Comparison of ENCODE assay signal across 14 cellular contexts in genomic region chr13:79496188-79496587, GRCh38. TPM values are rescaled to one million over a fixed set of nuclear protein-coding genes. Genes with fewer than 3 reads are reported as not detected.
DNase-seq lines count a peak whose midpoint lies in the region; ATAC-seq and TF ChIP-seq lines count a peak whose summit lies in the region.
"Had no signal": no experiment of that assay in that cellular context is flagged by ENCODE, and none has a peak within 500 bp of the region (broad histone marks: within the 10 kb centered on the region; RNA-seq: fewer than 3 reads in every experiment).

No MANE protein-coding gene starts in this region.

- DNase-seq in activated T-cell treated with anti-CD3 and anti-CD28 coated beads, Interleukin-2, amount 50 U/mL, for 4 hours, result no peak
- no peak for DNase-seq in activated T-cell treated with anti-CD3 and anti-CD28 coated beads, Interleukin-2, amount 50 U/mL, for 1 hour
- DNase-seq in activated CD8-positive, alpha-beta T cell treated with anti-CD3 and anti-CD28 coated beads for 36 hours, result no peak
- DNase-seq in H7 (no peak), PC-9 (no peak), kidney glomerular epithelial cell (lab: John Stamatoyannopoulos, UW) (no peak)
- DNase-seq: amniotic stem cell, cortex of kidney, NCI-H69, pancreas, Right ventricle myocardium superior, transverse colon had no signal

- H3K27me3 Mint-ChIP-seq in activated T-cell treated with anti-CD3 and anti-CD28 coated beads, Interleukin-2, amount 50 U/mL, for 4 hours (ENCODE audit: low read depth), result no peaks in the 10 kb centered on the region
- no peaks in the 10 kb centered on the region for H3K27me3 Mint-ChIP-seq in activated CD8-positive, alpha-beta T cell treated with anti-CD3 and anti-CD28 coated beads for 36 hours

- H3K4me3 ChIP-seq in H7 (ENCODE audit: insufficient read depth, low read depth, low read length) (no peak overlapping the region), PC-9 (no peak overlapping the region)
- H3K4me3 ChIP-seq: pancreas, transverse colon had no signal

- no peak for ATAC-seq in activated T-cell treated with anti-CD3 and anti-CD28 coated beads, Interleukin-2, amount 50 U/mL, for 4 hours
- ATAC-seq in HG02642 (IDR thresholded peaks at IDR 0.05; ENCODE audit: poor library complexity, unreplicated experiment) (peak; percentile 83), HG03342 (IDR thresholded peaks at IDR 0.05; ENCODE audit: unreplicated experiment) (peak; percentile 67)
- ATAC-seq in activated CD8-positive, alpha-beta T cell treated with anti-CD3 and anti-CD28 coated beads for 36 hours, result no peak
- ATAC-seq: pancreas had no signal

- peaks cover 25% of the 10 kb centered on the region for H3K36me3 Mint-ChIP-seq in activated T-cell treated with anti-CD3 and anti-CD28 coated beads, Interleukin-2, amount 50 U/mL, for 4 hours (ENCODE audit: insufficient read depth)
- peaks cover 24% of the 10 kb centered on the region for H3K36me3 Mint-ChIP-seq in activated CD8-positive, alpha-beta T cell treated with anti-CD3 and anti-CD28 coated beads for 36 hours (ENCODE audit: low read depth)

- H3K36me3 ChIP-seq in H7 (replicated peaks; ENCODE audit: control insufficient read depth, insufficient read depth, low read length) (no peaks in the 10 kb centered on the region), PC-9 (ENCODE audit: low read depth) (peaks cover 6% of the 10 kb centered on the region; the same call in 1 of the 2 replicates)
- H3K36me3 ChIP-seq: pancreas, transverse colon had no signal

- 0 out of 2 replicates have a peak, but pooled peaks cover 5% of the 10 kb centered on the region for H3F3A ChIP-seq in PC-9 (ENCODE audit: insufficient read depth, low read depth)

- H3K4me1 ChIP-seq in PC-9 (replicated peaks; ENCODE audit: insufficient read depth), result peaks cover 9% of the 10 kb centered on the region; the same call in 1 of the 2 replicates

- H3K9me2 ChIP-seq in PC-9 (ENCODE audit: insufficient read depth), result no peaks in the 10 kb centered on the region

- no peak overlapping the region for H2AFZ ChIP-seq in PC-9

- no peak overlapping the region for H3K4me2 ChIP-seq in PC-9

- H3K79me2 ChIP-seq in PC-9 (ENCODE audit: low read depth), result peaks cover 96% of the 10 kb centered on the region

- H4K20me1 ChIP-seq in PC-9 (ENCODE audit: insufficient read depth), result peaks cover 8% of the 10 kb centered on the region

- H3K27ac ChIP-seq in PC-9, result no peak overlapping the region
- H3K27ac ChIP-seq: pancreas had no signal

- no peaks in the 10 kb centered on the region for H3K27me3 ChIP-seq in H7 (ENCODE audit: control insufficient read depth, insufficient read depth, low read length)
- H3K27me3 ChIP-seq in PC-9 (ENCODE audit: insufficient read depth, low read depth), result no peaks in the 10 kb centered on the region
- H3K27me3 ChIP-seq: pancreas, transverse colon had no signal

- peak overlapping the region; percentile 33 for H3K4me3 Mint-ChIP-seq in activated T-cell treated with anti-CD3 and anti-CD28 coated beads, Interleukin-2, amount 50 U/mL, for 4 hours
- no peak overlapping the region for H3K4me3 Mint-ChIP-seq in activated CD8-positive, alpha-beta T cell treated with anti-CD3 and anti-CD28 coated beads for 36 hours

- H3K9me3 ChIP-seq in PC-9 (ENCODE audit: insufficient read depth, low read depth), result 0 out of 2 replicates have a peak, but pooled peaks cover 6% of the 10 kb centered on the region
- H3K9me3 ChIP-seq: pancreas, transverse colon had no signal

- no peak for TF ChIP-seq CTCF in activated CD8-positive, alpha-beta T cell treated with anti-CD3 and anti-CD28 coated beads for 36 hours (IDR thresholded peaks at IDR 0.05)
- no peak for TF ChIP-seq CTCF in PC-9 (conservative IDR thresholded peaks at IDR 0.05)

- H3K27ac Mint-ChIP-seq in activated CD8-positive, alpha-beta T cell treated with anti-CD3 and anti-CD28 coated beads for 36 hours, result no peak overlapping the region

- H3K9me3 Mint-ChIP-seq in activated T-cell treated with anti-CD3 and anti-CD28 coated beads, Interleukin-2, amount 50 U/mL, for 4 hours, result no peaks in the 10 kb centered on the region
- H3K9me3 Mint-ChIP-seq in activated CD8-positive, alpha-beta T cell treated with anti-CD3 and anti-CD28 coated beads for 36 hours, result peaks cover 5% of the 10 kb centered on the region

- POLR2A ChIA-PET in activated CD8-positive, alpha-beta T cell treated with anti-CD3 and anti-CD28 coated beads for 36 hours (lab: Charles Lee), result interaction anchor here (1.4 kb wide), 1 partner anchor 15 kb away, joined by 4 read pairs; the partner anchor contains the start of gene NDFIP2
- POLR2A ChIA-PET in PC-9 (lab: Charles Lee; ENCODE audit: unreplicated experiment), result no interaction called here

- intact Hi-C loops in activated CD8-positive, alpha-beta T cell treated with anti-CD3 and anti-CD28 coated beads for 36 hours (cut with micrococcal nuclease), result no loop called here
- intact Hi-C loops in PC-9 (cut with micrococcal nuclease; ENCODE audit: unreplicated experiment), result no loop called here

- CTCF ChIA-PET in activated CD8-positive, alpha-beta T cell treated with anti-CD3 and anti-CD28 coated beads for 36 hours (lab: Charles Lee), result no interaction called here
- CTCF ChIA-PET in PC-9 (lab: Charles Lee), result no interaction called here

- no TSS peak for BruUV-seq in PC-9 (replicated peaks; lab: Mats Ljungman, UMichigan)

- H3K4me1 Mint-ChIP-seq in activated T-cell treated with anti-CD3 and anti-CD28 coated beads, Interleukin-2, amount 50 U/mL, for 4 hours (ENCODE audit: low read depth), result peaks cover 84% of the 10 kb centered on the region
- peaks cover 82% of the 10 kb centered on the region for H3K4me1 Mint-ChIP-seq in activated CD8-positive, alpha-beta T cell treated with anti-CD3 and anti-CD28 coated beads for 36 hours (ENCODE audit: low read depth)

RNA-seq across cellular contexts. Expression of gene NDFIP2, which starts 15.2 kb away (rescaled TPM):
- 100 to 1,000 TPM; 248 to 281 (median 274) TPM for total RNA-seq in activated T-cell treated with anti-CD3 and anti-CD28 coated beads, Interleukin-2, amount 50 U/mL, for 4 hours
- total RNA-seq in activated CD8-positive, alpha-beta T cell treated with anti-CD3 and anti-CD28 coated beads for 36 hours, result 10 to 100 TPM; 67.4 to 69.1 TPM
- total RNA-seq in H7 (2014; rRNA removed; shearing (Covaris generic)), result 14.0 and 15.2 TPM in 2 replicates
- total RNA-seq in PC-9 (2021), result 47.9 and 48.4 TPM in 2 replicates

Comparison
In these comparisons a context has a peak if more than half of its experiments do, and no peak if none do; other contexts are left out.
1. ATAC-seq: peak in HG02642 (single experiment) and HG03342 (single experiment); none in activated T-cell treated with anti-CD3 and anti-CD28 coated beads, Interleukin-2, amount 50 U/mL, for 4 hours (0 of 2) and activated CD8-positive, alpha-beta T cell treated with anti-CD3 and anti-CD28 coated beads for 36 hours (single experiment).